ENCODE assay signal across 18 cellular contexts in genomic region chr4:154686838-154687237, GRCh38. TPM values are rescaled to one million over a fixed set of nuclear protein-coding genes. Genes with fewer than 3 reads are reported as not detected.
DNase-seq lines count a peak whose midpoint lies in the region; ATAC-seq and TF ChIP-seq lines count a peak whose summit lies in the region.
"Had no signal": no experiment of that assay in that cellular context is flagged by ENCODE, and none has a peak within 500 bp of the region (broad histone marks: within the 10 kb centered on the region; RNA-seq: fewer than 3 reads in every experiment).

No MANE protein-coding gene starts in this region.

- in situ Hi-C loops in mammary epithelial cell (cut with MboI; ENCODE audit: low sequenced_read_pairs in 2 of 2), result loop anchor here (5.0 to 10.0 kb wide), 2 partner anchors 88 to 90 kb away; no protein-coding TSS in a partner anchor

- H3K9ac ChIP-seq in Karpas-422 (ENCODE audit: low read length) (no peak overlapping the region), mammary epithelial cell (ENCODE audit: insufficient read depth, low read length) (no peak overlapping the region)
- H3K9ac ChIP-seq: BLaER1 treated with 17β-estradiol and CSF1 and Interleukin-3, amounts not matched to agents 10 nM and 100 nM had no signal

- no peaks in the 10 kb centered on the region for H3K79me2 ChIP-seq in Karpas-422 (ENCODE audit: low read length)
- no peaks in the 10 kb centered on the region for H3K79me2 ChIP-seq in mammary epithelial cell (ENCODE audit: insufficient read depth, low read length)

- no peak for DNase-seq in AG04450 (ENCODE audit: low read depth, low spot score)
- peak; percentile 65 for DNase-seq in Karpas-422
- DNase-seq in mammary epithelial cell, result peak; percentile 9
- DNase-seq in right lobe of liver, result no peak
- no peak for DNase-seq in CD1c-positive myeloid dendritic cell (ENCODE audit: extremely low spot score)
- DNase-seq in cortex of kidney (lab: John Stamatoyannopoulos, UW), result no peak
- DNase-seq in globus pallidus (ENCODE audit: low spot score), result no peak
- DNase-seq in effector CD8-positive, alpha-beta T cell (lab: John Stamatoyannopoulos, UW), result no peak
- DNase-seq: activated CD4-positive, alpha-beta T cell treated with anti-CD3 and anti-CD28 coated beads, Interleukin-2, amount 50 U/mL, for 48 hours; amniotic stem cell; NCI-H446 treated with DMSO at 0.1 percent for 48 hours; psoas muscle; RPMI8226; transverse colon had no signal

- H3K4me1 ChIP-seq in Karpas-422 (ENCODE audit: low read length), result peaks cover 6% of the 10 kb centered on the region
- H3K4me1 ChIP-seq in mammary epithelial cell (ENCODE audit: insufficient read depth, low read length), result no peaks in the 10 kb centered on the region
- H3K4me1 ChIP-seq in right lobe of liver, result peaks cover 0 to 36% (median 5%) of the 10 kb centered on the region in 4 donors
- H3K4me1 ChIP-seq: BLaER1 treated with 17β-estradiol and CSF1 and Interleukin-3, amounts not matched to agents 10 nM and 100 nM; psoas muscle had no signal

- H3K27ac ChIP-seq in AG04450 (ENCODE audit: low read depth, low read length), result no peak overlapping the region
- no peak overlapping the region for H3K27ac ChIP-seq in Karpas-422 (ENCODE audit: low read length)
- no peak overlapping the region for H3K27ac ChIP-seq in mammary epithelial cell (ENCODE audit: insufficient read depth, low read depth, low read length)
- H3K27ac ChIP-seq in right lobe of liver, result no peak overlapping the region
- H3K27ac ChIP-seq: BLaER1 treated with 17β-estradiol and CSF1 and Interleukin-3, amounts not matched to agents 10 nM and 100 nM; psoas muscle; transverse colon had no signal

- intact Hi-C loops in mammary epithelial cell (cut with micrococcal nuclease) (loop anchor here (1.0 to 5.0 kb wide), 4 partner anchors 21 to 92 kb away; no protein-coding TSS in a partner anchor), right lobe of liver (cut with DNase I) (no loop called here)

- ATAC-seq in right lobe of liver, result peak in 1 of 4 donors; percentile 17
- ATAC-seq: psoas muscle had no signal

- H3K9me2 ChIP-seq in Karpas-422 (replicated peaks; ENCODE audit: insufficient read depth, low read length), result no peaks in the 10 kb centered on the region

- H3K27me3 ChIP-seq in AG04450 (ENCODE audit: control insufficient read depth, insufficient read depth, low read length) (no peaks in the 10 kb centered on the region), Karpas-422 (ENCODE audit: low read length) (no peaks in the 10 kb centered on the region), mammary epithelial cell (ENCODE audit: insufficient read depth, low read length) (no peaks in the 10 kb centered on the region), right lobe of liver (no peaks in the 10 kb centered on the region)
- H3K27me3 ChIP-seq: BLaER1 treated with 17β-estradiol and CSF1 and Interleukin-3, amounts not matched to agents 10 nM and 100 nM; transverse colon had no signal

- TF ChIP-seq CTCF in AG04450 (IDR thresholded peaks at IDR 0.05; ENCODE audit: low read depth, low read length), result peak; percentile 25
- peak; percentile 31 to 42 for TF ChIP-seq CTCF in mammary epithelial cell (conservative IDR thresholded peaks at IDR 0.05 in 1 of 2, IDR thresholded peaks at IDR 0.05 in 1 of 2; ENCODE audit: extremely low read depth in 1 of 2, insufficient read depth in 1 of 2, low read depth in 1 of 2, low read length in 2 of 2)
- peak in 3 of 4 donors; percentile 11 to 26 (median 15) for TF ChIP-seq CTCF in right lobe of liver (IDR thresholded peaks at IDR 0.05)

- WGBS in mammary epithelial cell (ENCODE audit: low coverage, missing lambda C conversion rate), result 29% methylated on average over 1 of the region's 1 CpG
- 20% methylated on average over 1 of the region's 1 CpG for WGBS in right lobe of liver (ENCODE audit: insufficient coverage, low coverage, low lambda C conversion rate, missing lambda C conversion rate)

- H3K36me3 ChIP-seq in Karpas-422 (ENCODE audit: insufficient read depth, low read length) (no peaks in the 10 kb centered on the region), mammary epithelial cell (ENCODE audit: insufficient read depth, low read length) (no peaks in the 10 kb centered on the region), right lobe of liver (no peaks in the 10 kb centered on the region)
- H3K36me3 ChIP-seq: BLaER1 treated with 17β-estradiol and CSF1 and Interleukin-3, amounts not matched to agents 10 nM and 100 nM; transverse colon had no signal

- POLR2A ChIA-PET in AG04450 (lab: Yijun Ruan, JAX), result no interaction called here

- H4K20me1 ChIP-seq in Karpas-422 (ENCODE audit: insufficient read depth, low read depth, low read length) (no peaks in the 10 kb centered on the region), mammary epithelial cell (ENCODE audit: insufficient read depth, low read length) (no peaks in the 10 kb centered on the region)
- H4K20me1 ChIP-seq: BLaER1 treated with 17β-estradiol and CSF1 and Interleukin-3, amounts not matched to agents 10 nM and 100 nM had no signal

- dilution Hi-C loops in mammary epithelial cell (cut with HindIII; ENCODE audit: low sequenced_read_pairs), result no loop called here

- no peak for TF ChIP-seq POLR2A in right lobe of liver (IDR thresholded peaks at IDR 0.05)

- CTCF ChIA-PET in AG04450 (lab: Charles Lee), result interaction anchor here (0.7 to 2.0 kb wide), 9 partner anchors 28 to 667 kb away, joined by 3 to 10 read pairs (median 4); no protein-coding TSS in a partner anchor
- CTCF ChIA-PET in mammary epithelial cell (lab: Charles Lee; ENCODE audit: low non-redundant PET), result interaction anchor here (0.6 to 1.3 kb wide), 13 partner anchors 10 to 1048 kb away, joined by 3 to 21 read pairs (median 5); partner anchors contain the start of gene LRAT

- no peak overlapping the region for H3K4me2 ChIP-seq in Karpas-422 (ENCODE audit: low read depth, low read length, poor library complexity, severe bottlenecking)
- H3K4me2 ChIP-seq in mammary epithelial cell (ENCODE audit: insufficient read depth, low read depth, low read length), result no peak overlapping the region
- H3K4me2 ChIP-seq: BLaER1 treated with 17β-estradiol and CSF1 and Interleukin-3, amounts not matched to agents 10 nM and 100 nM had no signal

- H3K9me3 ChIP-seq in AG04450 (ENCODE audit: control insufficient read depth, insufficient read depth, low read length), result no peaks in the 10 kb centered on the region
- no peaks in the 10 kb centered on the region for H3K9me3 ChIP-seq in Karpas-422 (ENCODE audit: low read length)
- H3K9me3 ChIP-seq in mammary epithelial cell (replicated peaks; ENCODE audit: insufficient read depth, low read length), result no peaks in the 10 kb centered on the region
- H3K9me3 ChIP-seq in right lobe of liver, result no peaks in the 10 kb centered on the region
- H3K9me3 ChIP-seq: BLaER1 treated with 17β-estradiol and CSF1 and Interleukin-3, amounts not matched to agents 10 nM and 100 nM; psoas muscle; transverse colon had no signal

- H3K4me3 ChIP-seq in AG04450 (ENCODE audit: low read depth, low read length) (no peak overlapping the region), Karpas-422 (ENCODE audit: low read length) (no peak overlapping the region), mammary epithelial cell (replicated peaks in 1 of 3; ENCODE audit: insufficient read depth in 1 of 3, low read depth in 2 of 3, low read length in 3 of 3) (no peak overlapping the region), right lobe of liver (no peak overlapping the region)
- H3K4me3 ChIP-seq: BLaER1 treated with 17β-estradiol and CSF1 and Interleukin-3, amounts not matched to agents 10 nM and 100 nM; psoas muscle; transverse colon had no signal

- no TSS peak for BruUV-seq in mammary epithelial cell (replicated peaks; lab: Mats Ljungman, UMichigan)

- H2AFZ ChIP-seq in Karpas-422 (ENCODE audit: low read length), result no peak overlapping the region
- H2AFZ ChIP-seq in mammary epithelial cell (ENCODE audit: low read depth, low read length), result no peak overlapping the region

RNA-seq across cellular contexts. Expression of gene LRAT, which starts 57.0 kb away (rescaled TPM):
- polyA plus RNA-seq in AG04450 (2011; rRNA removed) (not detected in 2 replicates), mammary epithelial cell (9.9 TPM)
- polyA minus RNA-seq in AG04450 (2011; rRNA and poly(A)+ RNA removed), result not detected in 2 replicates
- total RNA-seq in Karpas-422 (2014; rRNA removed; shearing (Covaris generic); ENCODE audit: low replicate concordance), result not detected in 2 replicates
- total RNA-seq in mammary epithelial cell (10 to 100 TPM; 16.6 to 22.2 TPM), right lobe of liver (1 to 10 TPM in 3 of 6 experiments, under 1 TPM in 3; 0.70 to 4.9 (median 1.5) TPM)
- polyA minus RNA-seq in mammary epithelial cell, result 24.1 TPM
- total RNA-seq: activated T-helper 1 cell treated with anti-CD3 and anti-CD28 coated beads, Interleukin-12 subunit alpha, Interleukin-12 subunit beta, Interleukin-2, Interleukin-4 antibody, amounts not matched to agents 30 ng/mL and 10 ng/mL and 1 ng/mL, durations not matched to agents 14 hours and 24 hours and 36 hours; fibroblast of villous mesenchyme; mononuclear cell; psoas muscle had no signal

Comparison
In these comparisons a context has a peak if more than half of its experiments do, and no peak if none do; other contexts are left out.
1. DNase-seq: peak in Karpas-422 (single experiment) and mammary epithelial cell (single experiment); none in AG04450 (single experiment), right lobe of liver (0 of 3), CD1c-positive myeloid dendritic cell (single experiment), cortex of kidney (single experiment), globus pallidus (single experiment) and effector CD8-positive, alpha-beta T cell (single experiment).
2. Peak in every context shown above with its lines, with median percentiles within 50 percentile points of each other: CTCF ChIP-seq.